Comparison of ENCODE assay signal across 9 cellular contexts in genomic region chr3:40623567-40623966, GRCh38.
DNase-seq lines count a peak whose midpoint lies in the region; ATAC-seq and TF ChIP-seq lines count a peak whose summit lies in the region.
"Had no signal": no experiment of that assay in that cellular context is flagged by ENCODE, and none has a peak within 500 bp of the region (broad histone marks: within the 10 kb centered on the region; RNA-seq: fewer than 3 reads in every experiment).

No MANE protein-coding gene starts in this region.

- DNase-seq in stimulated activated CD4-positive, alpha-beta T cell treated with anti-CD3 and anti-CD28 coated beads, Interleukin-15, amount 100 ng/mL, for 24 hours: peak; percentile 6
- DNase-seq in stimulated activated CD4-positive, alpha-beta T cell treated with anti-CD3 and anti-CD28 coated beads, Interleukin-4, amount 100 ng/mL, for 24 hours: no peak
- DNase-seq in T-helper 17 cell (no peak), HuH-7.5 (ENCODE audit: low spot score) (no peak), substantia nigra (lab: John Stamatoyannopoulos, UW) (no peak), A673 (ENCODE audit: low spot score) (no peak)

- H3K4me3 Mint-ChIP-seq in T-helper 17 cell: no peak overlapping the region

- H3K27ac ChIP-seq in substantia nigra (ENCODE audit: low read depth, low read length, poor library complexity, severe bottlenecking) (no peak overlapping the region), A673 (ENCODE audit: low read depth, low read length, poor library complexity, severe bottlenecking) (no peak overlapping the region)
- H3K27ac ChIP-seq: parathyroid adenoma had no signal

- no TSS peak for BruUV-seq in A673 (replicated peaks; lab: Mats Ljungman, UMichigan)

- H3K9me3 ChIP-seq in T-helper 17 cell (ENCODE audit: control insufficient read depth, low read length, poor library complexity, severe bottlenecking) (peaks cover 3% of the 10 kb centered on the region), mononuclear cell (ENCODE audit: low read depth, low read length) (peaks cover 4% of the 10 kb centered on the region), A673 (ENCODE audit: low read depth, low read length, poor library complexity, severe bottlenecking) (peaks cover 8% of the 10 kb centered on the region)

- H3K27me3 ChIP-seq in mononuclear cell (ENCODE audit: insufficient read depth, low read length) (no peaks in the 10 kb centered on the region), A673 (replicated peaks; ENCODE audit: insufficient read depth, low read depth, low read length, poor library complexity) (no peaks in the 10 kb centered on the region)

- POLR2A ChIA-PET in A673 (lab: Charles Lee; ENCODE audit: low non-redundant PET): no interaction called here

- H3K27me3 Mint-ChIP-seq in T-helper 17 cell: peaks cover 8% of the 10 kb centered on the region

- H3K4me1 Mint-ChIP-seq in T-helper 17 cell: no peaks in the 10 kb centered on the region

- H3K4me1 ChIP-seq in mononuclear cell (ENCODE audit: insufficient read depth, low read length) (peaks cover 13% of the 10 kb centered on the region), A673 (ENCODE audit: insufficient read depth, low read length, poor library complexity, severe bottlenecking) (no peaks in the 10 kb centered on the region)
- H3K4me1 ChIP-seq: parathyroid adenoma had no signal

- peak; percentile 78 for ATAC-seq in HG03280 (IDR thresholded peaks at IDR 0.05; ENCODE audit: unreplicated experiment)
- peak; percentile 90 for ATAC-seq in T-helper 17 cell

- CTCF ChIA-PET in A673 (lab: Charles Lee): no interaction called here

- intact Hi-C loops in A673 (cut with micrococcal nuclease; ENCODE audit: unreplicated experiment): no loop called here

- TF ChIP-seq CTCF in A673 (conservative IDR thresholded peaks at IDR 0.05; ENCODE audit: low read depth, low read length): no peak

- H3K36me3 ChIP-seq in A673 (ENCODE audit: insufficient read depth, low read length, poor library complexity, severe bottlenecking): no peaks in the 10 kb centered on the region

- H3K4me3 ChIP-seq in mononuclear cell (ENCODE audit: low read length): peak overlapping the region; percentile 33
- no peak overlapping the region for H3K4me3 ChIP-seq in A673 (ENCODE audit: low read depth, low read length, poor library complexity, severe bottlenecking)

- no peaks in the 10 kb centered on the region for H3K36me3 Mint-ChIP-seq in T-helper 17 cell (ENCODE audit: low read depth)

- no peak overlapping the region for H3K27ac Mint-ChIP-seq in T-helper 17 cell
